Comparison of ENCODE assay signal across 1 cellular context in genomic region chr20:17816804-17817590, GRCh38.
TF ChIP-seq lines count a peak whose summit lies in the region.

No MANE protein-coding gene starts in this region.

TF ChIP-seq in SK-N-SH treated with all-trans-retinoic acid at 6 μM for 48 hours, 23 proteins besides CTCF, POLR2A, EP300 and RAD21 (continued from another document):
- TF ChIP-seq CSRNP3 (CRISPR knock-in tag; IDR thresholded peaks at IDR 0.05) (no peak), TOX (CRISPR knock-in tag; IDR thresholded peaks at IDR 0.05; ENCODE audit: borderline replicate concordance) (no peak), CSDC2 (CRISPR knock-in tag; IDR thresholded peaks at IDR 0.05) (no peak), GLIS3 (CRISPR knock-in tag; IDR thresholded peaks at IDR 0.05) (no peak), TSHZ2 (CRISPR knock-in tag; IDR thresholded peaks at IDR 0.05) (no peak), ZFP30 (CRISPR knock-in tag; IDR thresholded peaks at IDR 0.05) (no peak), ESRRG (CRISPR knock-in tag; IDR thresholded peaks at IDR 0.05) (no peak)
